In genomic region chr10:67884313-67884841, GRCh38 we compare ENCODE assay signal across 8 cellular contexts. TPM values are rescaled to one million over a fixed set of nuclear protein-coding genes. Genes with fewer than 3 reads are reported as not detected.
A peak's percentile ranks its signal among the peaks of the same experiment; 100 is the strongest.
DNase-seq lines count a peak whose midpoint lies in the region; ATAC-seq and TF ChIP-seq lines count a peak whose summit lies in the region.

TSS of gene SIRT1 (plus strand) at chr10:67884656. CDS start at chr10:67884722, 66 bp downstream.

- peak; percentile 90 to 93 (median 92) for DNase-seq in CD4-positive, alpha-beta memory T cell
- DNase-seq in NCI-H82 (lab: John Stamatoyannopoulos, UW) (peak; percentile 95), dorsolateral prefrontal cortex (peak; percentile 94 to 98 (median 96)), lower leg skin (ENCODE audit: low spot score in 2 of 2) (peak; percentile 96 to 99)
- peak; percentile 94 for DNase-seq in activated CD4-positive, alpha-beta memory T cell treated with anti-CD3 and anti-CD28 coated beads, Interleukin-2, amount 10 ng/mL, durations not matched to agents 7 days and 5 days
- peak; percentile 92 to 94 for DNase-seq in stimulated activated CD4-positive, alpha-beta T cell treated with anti-CD3 and anti-CD28 coated beads, Interleukin-4, amount 100 ng/mL, for 4 hours

- peaks cover 40% of the 10 kb centered on the region for H3K4me1 ChIP-seq in CD4-positive, alpha-beta memory T cell (ENCODE audit: insufficient read depth, low read length)

- H3K27ac ChIP-seq in CD4-positive, alpha-beta memory T cell (ENCODE audit: low read depth, low read length): peak within 1 kb of the TSS; percentile 55
- peak within 1 kb of the TSS; percentile 11 to 98 (median 95) for H3K27ac ChIP-seq in dorsolateral prefrontal cortex

- H3K4me3 ChIP-seq in CD4-positive, alpha-beta memory T cell (ENCODE audit: low read length in 2 of 2): peak within 1 kb of the TSS; percentile 36 to 55
- H3K4me3 ChIP-seq in dorsolateral prefrontal cortex (peak within 1 kb of the TSS; percentile 63 to 94 (median 85)), lower leg skin (ENCODE audit: low read depth, poor library complexity, severe bottlenecking) (peak within 1 kb of the TSS; percentile 59)

- H3K9me3 ChIP-seq in CD4-positive, alpha-beta memory T cell (ENCODE audit: control insufficient read depth in 1 of 2, low read length in 2 of 2): no peaks in the 10 kb centered on the region

- POLR2A ChIA-PET in CD4-positive, alpha-beta memory T cell (lab: Charles Lee; ENCODE audit: partially characterized antibody): interaction anchor here (1.0 to 2.5 kb wide), 16 partner anchors 9 to 1016 kb away, joined by 3 to 18 read pairs (median 4); partner anchors contain the start of genes HERC4, HNRNPH3 and PBLD
- POLR2A ChIA-PET in activated CD4-positive, alpha-beta memory T cell treated with anti-CD3 and anti-CD28 coated beads, Interleukin-2, amount 10 ng/mL, durations not matched to agents 7 days and 5 days (lab: Charles Lee): interaction anchor here (0.8 to 5.9 kb wide), 17 partner anchors 10 to 1016 kb away, joined by 3 to 55 read pairs (median 3); partner anchors contain the start of genes HNRNPH3 and PBLD

- intact Hi-C loops in CD4-positive, alpha-beta memory T cell (cut with micrococcal nuclease): loop anchor here (1.0 to 10.0 kb wide), 4 partner anchors 35 to 1020 kb away; partner anchors contain the start of genes CCAR1, DDX50 and HERC4
- intact Hi-C loops in dorsolateral prefrontal cortex (cut with DNase I): loop anchor here (1.0 to 10.0 kb wide), 6 partner anchors 34 to 450 kb away; partner anchors contain the start of genes HERC4 (in 2 of the 2), HNRNPH3 (in 2 of the 2) and PBLD (in 2 of the 2)
- intact Hi-C loops in lower leg skin (cut with DNase I; ENCODE audit: low total_unique reads): no loop called here

- no peaks in the 10 kb centered on the region for H3K27me3 Mint-ChIP-seq in CD4-positive, alpha-beta memory T cell
- H3K27me3 Mint-ChIP-seq in activated CD4-positive, alpha-beta memory T cell treated with anti-CD3 and anti-CD28 coated beads, Interleukin-2, amount 10 ng/mL, durations not matched to agents 7 days and 5 days: no peaks in the 10 kb centered on the region

- H3K36me3 Mint-ChIP-seq in CD4-positive, alpha-beta memory T cell: peaks cover 22 to 38% of the 10 kb centered on the region in 2 donors
- H3K36me3 Mint-ChIP-seq in activated CD4-positive, alpha-beta memory T cell treated with anti-CD3 and anti-CD28 coated beads, Interleukin-2, amount 10 ng/mL, durations not matched to agents 7 days and 5 days (ENCODE audit: low read depth): peaks cover 36% of the 10 kb centered on the region

- peak in 38 of 56 donors; percentile 6 to 68 (median 32) for TF ChIP-seq CTCF in dorsolateral prefrontal cortex (IDR thresholded peaks at IDR 0.05 in 54 of 56, conservative IDR thresholded peaks at IDR 0.05 in 2 of 56; ENCODE audit: low read depth in 1 of 56, partially characterized antibody in 56 of 56)
- TF ChIP-seq CTCF in lower leg skin (IDR thresholded peaks at IDR 0.05): no peak

- CTCF ChIA-PET in CD4-positive, alpha-beta memory T cell (lab: Charles Lee; ENCODE audit: partially characterized antibody): interaction anchor here (0.9 to 4.0 kb wide), 5 partner anchors 11 to 271 kb away, joined by 3 to 23 read pairs (median 4); no protein-coding TSS in a partner anchor
- CTCF ChIA-PET in activated CD4-positive, alpha-beta memory T cell treated with anti-CD3 and anti-CD28 coated beads, Interleukin-2, amount 10 ng/mL, durations not matched to agents 7 days and 5 days (lab: Charles Lee): interaction anchor here (1.0 to 3.4 kb wide), 3 partner anchors 29 to 272 kb away, joined by 3 to 22 read pairs (median 6); no protein-coding TSS in a partner anchor

- H3K36me3 ChIP-seq in CD4-positive, alpha-beta memory T cell (ENCODE audit: insufficient read depth, low read length): peaks cover 25% of the 10 kb centered on the region

- H3K27ac Mint-ChIP-seq in CD4-positive, alpha-beta memory T cell: peak within 1 kb of the TSS; percentile 95 to 98 (median 96)
- H3K27ac Mint-ChIP-seq in activated CD4-positive, alpha-beta memory T cell treated with anti-CD3 and anti-CD28 coated beads, Interleukin-2, amount 10 ng/mL, durations not matched to agents 7 days and 5 days: peak within 1 kb of the TSS; percentile 95

- WGBS in lower leg skin, 2 donors: 1 to 2% methylated on average over 27 to 34 of the region's 62 CpGs

- ATAC-seq in GM19452 (IDR thresholded peaks at IDR 0.05; ENCODE audit: unreplicated experiment): peak; percentile 85
- peak; percentile 63 for ATAC-seq in HG03575 (IDR thresholded peaks at IDR 0.05; ENCODE audit: extremely low read depth, insufficient number of reproducible peaks, low FRiP score, unreplicated experiment)

- TF ChIP-seq POLR2A in lower leg skin (IDR thresholded peaks at IDR 0.05): peak in 1 of 2 donors; percentile 58

- H3K4me1 Mint-ChIP-seq in CD4-positive, alpha-beta memory T cell: peaks cover 19 to 53% (median 27%) of the 10 kb centered on the region in 4 donors
- peaks cover 36% of the 10 kb centered on the region for H3K4me1 Mint-ChIP-seq in activated CD4-positive, alpha-beta memory T cell treated with anti-CD3 and anti-CD28 coated beads, Interleukin-2, amount 10 ng/mL, durations not matched to agents 7 days and 5 days

- no peaks in the 10 kb centered on the region for H3K27me3 ChIP-seq in CD4-positive, alpha-beta memory T cell (ENCODE audit: insufficient read depth, low read length)
- H3K27me3 ChIP-seq in dorsolateral prefrontal cortex: no peaks in the 10 kb centered on the region

- no peaks in the 10 kb centered on the region for H3K9me3 Mint-ChIP-seq in CD4-positive, alpha-beta memory T cell
- H3K9me3 Mint-ChIP-seq in activated CD4-positive, alpha-beta memory T cell treated with anti-CD3 and anti-CD28 coated beads, Interleukin-2, amount 10 ng/mL, durations not matched to agents 7 days and 5 days: no peaks in the 10 kb centered on the region

- peak within 1 kb of the TSS; percentile 90 to 98 (median 94) for H3K4me3 Mint-ChIP-seq in CD4-positive, alpha-beta memory T cell
- H3K4me3 Mint-ChIP-seq in activated CD4-positive, alpha-beta memory T cell treated with anti-CD3 and anti-CD28 coated beads, Interleukin-2, amount 10 ng/mL, durations not matched to agents 7 days and 5 days: peak within 1 kb of the TSS; percentile 94

RNA-seq across cellular contexts. Expression of gene SIRT1, which starts in this region (rescaled TPM):
- 10 to 100 TPM; 57.1 to 58.8 TPM for total RNA-seq in CD4-positive, alpha-beta memory T cell
- polyA plus RNA-seq in CD4-positive, alpha-beta memory T cell: 10 to 100 TPM in 1 of 2 donors, 1 to 10 TPM in 1; 6.7 to 22.2 TPM
- total RNA-seq in activated CD4-positive, alpha-beta memory T cell treated with anti-CD3 and anti-CD28 coated beads, Interleukin-2, amount 10 ng/mL, durations not matched to agents 7 days and 5 days: 10 to 100 TPM; 25.8 to 28.5 TPM
- total RNA-seq in dorsolateral prefrontal cortex (10 to 100 TPM; 14.8 to 41.9 (median 25.2) TPM), lower leg skin (10 to 100 TPM; 17.6 to 23.1 (median 19.4) TPM)

Comparison
In these comparisons a context has a peak if more than half of its experiments do, and no peak if none do; other contexts are left out.
1. Peak in every context shown above with its lines: DNase-seq, ATAC-seq, H3K4me3 ChIP-seq and H3K27ac ChIP-seq.
2. CTCF ChIP-seq: peak in dorsolateral prefrontal cortex (38 of 56); none in lower leg skin (0 of 3).